In the genomic region with DNA sequence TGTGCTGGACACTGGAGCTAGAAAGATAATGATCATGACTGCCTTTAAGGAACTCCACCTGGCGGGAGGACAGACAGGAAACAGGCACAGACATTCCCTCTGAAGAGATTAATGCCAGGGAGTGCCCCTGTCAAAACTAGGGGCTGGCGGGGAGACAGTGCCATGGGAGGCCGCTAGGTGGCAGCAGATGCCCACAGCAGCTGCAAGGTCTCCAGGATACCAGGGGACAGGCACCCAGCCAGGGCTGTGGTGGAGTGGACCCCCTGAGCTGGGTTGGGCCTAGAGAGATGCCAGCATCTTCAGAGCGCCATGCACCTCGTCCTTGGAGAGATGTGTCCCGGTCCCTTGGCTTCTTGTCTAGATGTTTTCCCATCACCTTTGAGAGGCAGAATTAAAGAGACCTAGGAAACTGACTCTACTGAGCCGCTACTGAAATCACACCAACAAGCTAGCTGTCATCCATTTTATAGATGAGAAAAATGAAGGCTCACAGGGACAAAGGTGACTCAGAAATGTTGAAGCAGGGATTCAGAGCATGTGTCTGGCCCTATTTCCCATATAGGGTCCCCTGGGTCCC, we compare ENCODE assay signal across 8 cellular contexts. TPM values are rescaled to one million over a fixed set of nuclear protein-coding genes. Genes with fewer than 3 reads are reported as not detected.
DNase-seq lines count a peak whose midpoint lies in the region; ATAC-seq and TF ChIP-seq lines count a peak whose summit lies in the region.

No MANE protein-coding gene starts in this region.

- peaks cover 9% of the 10 kb centered on the region for H3K4me1 ChIP-seq in lower lobe of right lung

- ATAC-seq in lower lobe of right lung (peak; percentile 92 to 93), HG02973 (IDR thresholded peaks at IDR 0.05; ENCODE audit: unreplicated experiment) (no peak)

- DNase-seq in DMS79 (lab: John Stamatoyannopoulos, UW) (peak; percentile 66), HPDE6-E6E7 (ENCODE audit: extremely low spot score) (peak; percentile 84), NCI-H748 treated with DMSO at 0.1 percent for 48 hours (lab: John Stamatoyannopoulos, UW) (peak; percentile 45), dorsolateral prefrontal cortex (peak; percentile 72 to 87 (median 80)), lower lobe of right lung (peak; percentile 86)
- peak; percentile 84 to 86 for DNase-seq in activated CD4-positive, alpha-beta T cell treated with anti-CD3 and anti-CD28 coated beads, Interleukin-2, amount 50 U/mL, for 48 hours
- peak; percentile 32 for DNase-seq in stimulated activated CD8-positive, alpha-beta memory T cell treated with anti-CD3 and anti-CD28 coated beads, Interleukin-12 subunit alpha, Interleukin-12 subunit beta, amount 100 ng/mL, for 24 hours (ENCODE audit: extremely low read depth)

- H3K4me3 ChIP-seq in dorsolateral prefrontal cortex (no peak overlapping the region), lower lobe of right lung (no peak overlapping the region)

- intact Hi-C loops in dorsolateral prefrontal cortex (cut with DNase I) (loop anchor here (1.0 to 5.0 kb wide), 3 partner anchors 44 to 201 kb away; no protein-coding TSS in a partner anchor), lower lobe of right lung (cut with DNase I) (loop anchor here (10.0 kb wide), 1 partner anchor 202 kb away; no protein-coding TSS in a partner anchor)

- peak; percentile 82 to 100 (median 98) for TF ChIP-seq CTCF in dorsolateral prefrontal cortex (IDR thresholded peaks at IDR 0.05 in 54 of 56, conservative IDR thresholded peaks at IDR 0.05 in 2 of 56; ENCODE audit: low read depth in 1 of 56, partially characterized antibody in 56 of 56)
- TF ChIP-seq CTCF in lower lobe of right lung (IDR thresholded peaks at IDR 0.05), result peak; percentile 100

- H3K36me3 ChIP-seq in lower lobe of right lung, result no peaks in the 10 kb centered on the region

- no peaks in the 10 kb centered on the region for H3K27me3 ChIP-seq in dorsolateral prefrontal cortex
- H3K27me3 ChIP-seq in lower lobe of right lung (ENCODE audit: low read depth), result no peaks in the 10 kb centered on the region

- H3K9me3 ChIP-seq in lower lobe of right lung, result no peaks in the 10 kb centered on the region

- H3K27ac ChIP-seq in dorsolateral prefrontal cortex, result no peak overlapping the region
- H3K27ac ChIP-seq in lower lobe of right lung, result peak overlapping the region; percentile 46

RNA-seq across cellular contexts. Expression of a gene that starts 3.6 kb away (rescaled TPM):
- total RNA-seq in dorsolateral prefrontal cortex, result under 1 TPM in 3 of 120 experiments, not detected in 117; 0.32 to 0.69 (median 0.48) TPM
- 0.59 TPM for total RNA-seq in lower lobe of right lung

RNA-seq across cellular contexts. Expression of a gene that starts 10.7 kb away (rescaled TPM):
- total RNA-seq in dorsolateral prefrontal cortex, result 10 to 100 TPM in 30 of 120 experiments, 1 to 10 TPM in 90; 3.3 to 17.5 (median 8.5) TPM
- total RNA-seq in lower lobe of right lung, result 4.5 TPM

RNA-seq across cellular contexts. Expression of a gene that starts 33.7 kb away (rescaled TPM):
- 1 to 10 TPM in 6 of 120 experiments, under 1 TPM in 1, not detected in 113; 0.86 to 2.7 (median 1.6) TPM for total RNA-seq in dorsolateral prefrontal cortex
- not detected for total RNA-seq in lower lobe of right lung

RNA-seq across cellular contexts. Expression of a gene that starts 51.2 kb away (rescaled TPM):
- 1 to 10 TPM in 99 of 120 experiments, under 1 TPM in 14, not detected in 7; 0.56 to 7.7 (median 1.9) TPM for total RNA-seq in dorsolateral prefrontal cortex
- 11.9 TPM for total RNA-seq in lower lobe of right lung

Comparison
In these comparisons a context has a peak if more than half of its experiments do, and no peak if none do; other contexts are left out.
1. DNase-seq: peak in every context shown above with its lines; median percentile 86 in lower lobe of right lung; 85 in activated CD4-positive, alpha-beta T cell treated with anti-CD3 and anti-CD28 coated beads, Interleukin-2, amount 50 U/mL, for 48 hours; 84 in HPDE6-E6E7; 80 in dorsolateral prefrontal cortex; 66 in DMS79; 45 in NCI-H748 treated with DMSO at 0.1 percent for 48 hours; 32 in stimulated activated CD8-positive, alpha-beta memory T cell treated with anti-CD3 and anti-CD28 coated beads, Interleukin-12 subunit alpha, Interleukin-12 subunit beta, amount 100 ng/mL, for 24 hours.